Comparison of ENCODE assay signal across 14 cellular contexts in genomic region chr7:147535619-147536200, GRCh38.
DNase-seq lines count a peak whose midpoint lies in the region; ATAC-seq and TF ChIP-seq lines count a peak whose summit lies in the region.
"Had no signal": no experiment of that assay in that cellular context is flagged by ENCODE, and none has a peak within 500 bp of the region (broad histone marks: within the 10 kb centered on the region; RNA-seq: fewer than 3 reads in every experiment).

No MANE protein-coding gene starts in this region.

- ATAC-seq in SK-N-SH treated with all-trans-retinoic acid at 6 μM for 48 hours: peak; percentile 71
- no peak for ATAC-seq in lower lobe of right lung

- H3K27me3 ChIP-seq in lower lobe of right lung (ENCODE audit: low read depth): no peaks in the 10 kb centered on the region

- TF ChIP-seq CTCF in fibroblast of villous mesenchyme (IDR thresholded peaks at IDR 0.05; ENCODE audit: insufficient read depth, low read depth, low read length) (no peak), lower lobe of right lung (IDR thresholded peaks at IDR 0.05) (no peak)

- no peaks in the 10 kb centered on the region for H3K4me1 ChIP-seq in lower lobe of right lung

- no peaks in the 10 kb centered on the region for H3K36me3 ChIP-seq in lower lobe of right lung

- H3K9me3 ChIP-seq in lower lobe of right lung: no peaks in the 10 kb centered on the region

- no peak overlapping the region for H3K4me3 ChIP-seq in fibroblast of villous mesenchyme (ENCODE audit: low read depth, low read length)
- no peak overlapping the region for H3K4me3 ChIP-seq in lower lobe of right lung

- intact Hi-C loops in lower lobe of right lung (cut with DNase I): no loop called here

- no peak overlapping the region for H3K27ac ChIP-seq in lower lobe of right lung
- H3K27ac ChIP-seq: KMS-11 had no signal

- DNase-seq in GM04504 (ENCODE audit: low read depth) (peak; percentile 21), fibroblast of villous mesenchyme (ENCODE audit: low read depth) (peak; percentile 16), smooth muscle cell of the brain vasculature (ENCODE audit: low read depth, low spot score) (peak; percentile 13), germinal center (ENCODE audit: low spot score) (no peak), putamen (ENCODE audit: low spot score) (no peak), lower lobe of right lung (no peak)
- DNase-seq: activated CD4-positive, CD25-positive, alpha-beta regulatory T cell; activated CD8-positive, alpha-beta memory T cell treated with anti-CD3 and anti-CD28 coated beads for 24 hours; CD4-positive, CD25-positive, alpha-beta regulatory T cell; DMS79; endodermal cell; NCI-H1417 had no signal

TF ChIP-seq in SK-N-SH treated with all-trans-retinoic acid at 6 μM for 48 hours, 23 proteins besides CTCF, POLR2A, EP300 and RAD21:
- TF ChIP-seq CSRNP3 (CRISPR knock-in tag; IDR thresholded peaks at IDR 0.05) (no peak), ZFP30 (CRISPR knock-in tag; IDR thresholded peaks at IDR 0.05) (no peak), ZC3H10 (CRISPR knock-in tag; IDR thresholded peaks at IDR 0.05) (no peak), ZNF70 (CRISPR knock-in tag; IDR thresholded peaks at IDR 0.05) (no peak), OSR1 (CRISPR knock-in tag; IDR thresholded peaks at IDR 0.05) (no peak), ARNTL (CRISPR knock-in tag; IDR thresholded peaks at IDR 0.05; ENCODE audit: borderline replicate concordance, low read depth) (no peak), ZNF565 (CRISPR knock-in tag; conservative IDR thresholded peaks at IDR 0.05; ENCODE audit: low read depth) (no peak), ZFP3 (CRISPR knock-in tag; IDR thresholded peaks at IDR 0.05) (no peak), POU6F1 (CRISPR knock-in tag; IDR thresholded peaks at IDR 0.05; ENCODE audit: borderline replicate concordance, low read depth) (no peak), PPARA (CRISPR knock-in tag; IDR thresholded peaks at IDR 0.05; ENCODE audit: borderline replicate concordance) (no peak), BACH2 (CRISPR knock-in tag; IDR thresholded peaks at IDR 0.05; ENCODE audit: borderline replicate concordance) (no peak), TCF4 (CRISPR knock-in tag; IDR thresholded peaks at IDR 0.05; ENCODE audit: borderline replicate concordance) (no peak), TOX (CRISPR knock-in tag; IDR thresholded peaks at IDR 0.05; ENCODE audit: borderline replicate concordance) (no peak), CSDC2 (CRISPR knock-in tag; IDR thresholded peaks at IDR 0.05) (no peak), SNAI2 (CRISPR knock-in tag; IDR thresholded peaks at IDR 0.05) (no peak)
- TF ChIP-seq, protein P1, sequence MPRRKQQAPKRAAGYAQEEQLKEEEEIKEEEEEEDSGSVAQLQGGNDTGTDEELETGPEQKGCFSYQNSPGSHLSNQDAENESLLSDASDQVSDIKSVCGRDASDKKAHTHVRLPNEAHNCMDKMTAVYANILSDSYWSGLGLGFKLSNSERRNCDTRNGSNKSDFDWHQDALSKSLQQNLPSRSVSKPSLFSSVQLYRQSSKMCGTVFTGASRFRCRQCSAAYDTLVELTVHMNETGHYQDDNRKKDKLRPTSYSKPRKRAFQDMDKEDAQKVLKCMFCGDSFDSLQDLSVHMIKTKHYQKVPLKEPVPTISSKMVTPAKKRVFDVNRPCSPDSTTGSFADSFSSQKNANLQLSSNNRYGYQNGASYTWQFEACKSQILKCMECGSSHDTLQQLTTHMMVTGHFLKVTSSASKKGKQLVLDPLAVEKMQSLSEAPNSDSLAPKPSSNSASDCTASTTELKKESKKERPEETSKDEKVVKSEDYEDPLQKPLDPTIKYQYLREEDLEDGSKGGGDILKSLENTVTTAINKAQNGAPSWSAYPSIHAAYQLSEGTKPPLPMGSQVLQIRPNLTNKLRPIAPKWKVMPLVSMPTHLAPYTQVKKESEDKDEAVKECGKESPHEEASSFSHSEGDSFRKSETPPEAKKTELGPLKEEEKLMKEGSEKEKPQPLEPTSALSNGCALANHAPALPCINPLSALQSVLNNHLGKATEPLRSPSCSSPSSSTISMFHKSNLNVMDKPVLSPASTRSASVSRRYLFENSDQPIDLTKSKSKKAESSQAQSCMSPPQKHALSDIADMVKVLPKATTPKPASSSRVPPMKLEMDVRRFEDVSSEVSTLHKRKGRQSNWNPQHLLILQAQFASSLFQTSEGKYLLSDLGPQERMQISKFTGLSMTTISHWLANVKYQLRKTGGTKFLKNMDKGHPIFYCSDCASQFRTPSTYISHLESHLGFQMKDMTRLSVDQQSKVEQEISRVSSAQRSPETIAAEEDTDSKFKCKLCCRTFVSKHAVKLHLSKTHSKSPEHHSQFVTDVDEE (CRISPR knock-in tag; IDR thresholded peaks at IDR 0.05): no peak
TF ChIP-seq in SK-N-SH treated with all-trans-retinoic acid at 6 μM for 48 hours: peak in this region for 0.

Comparison
In these comparisons a context has a peak if more than half of its experiments do, and no peak if none do; other contexts are left out.
1. DNase-seq: peak in GM04504 (single experiment), fibroblast of villous mesenchyme (single experiment) and smooth muscle cell of the brain vasculature (single experiment); none in germinal center (single experiment), putamen (single experiment) and lower lobe of right lung (single experiment).